16 cellular contexts compared by ENCODE assay signal in genomic region chr19:6616011-6616410, GRCh38. TPM values are rescaled to one million over a fixed set of nuclear protein-coding genes. Genes with fewer than 3 reads are reported as not detected.
A peak's percentile ranks its signal among the peaks of the same experiment; 100 is the strongest.
DNase-seq lines count a peak whose midpoint lies in the region; ATAC-seq and TF ChIP-seq lines count a peak whose summit lies in the region.
"Had no signal": no experiment of that assay in that cellular context is flagged by ENCODE, and none has a peak within 500 bp of the region (broad histone marks: within the 10 kb centered on the region; RNA-seq: fewer than 3 reads in every experiment).

No MANE protein-coding gene starts in this region.

- intact Hi-C loops in MCF 10A (cut with micrococcal nuclease), result no loop called here
- intact Hi-C loops in breast epithelium (cut with DNase I; ENCODE audit: low total_unique reads), result loop anchor here (10.0 kb wide), 1 partner anchor 1671 kb away; no protein-coding TSS in a partner anchor
- intact Hi-C loops in body of pancreas (cut with DNase I), result no loop called here

- H3K9me3 ChIP-seq in breast epithelium (peaks cover 0 to 8% of the 10 kb centered on the region in 2 donors), MG63 (peaks cover 8% of the 10 kb centered on the region), body of pancreas (no peaks in the 10 kb centered on the region), endodermal cell (ENCODE audit: control insufficient read depth, low read length) (peaks cover 62% of the 10 kb centered on the region)
- H3K9me3 ChIP-seq: lower lobe of right lung, neutrophil had no signal

- TF ChIP-seq POLR2A in breast epithelium (IDR thresholded peaks at IDR 0.05) (no peak), body of pancreas (IDR thresholded peaks at IDR 0.05) (no peak)

- H3K27me3 Mint-ChIP-seq in MCF 10A (ENCODE audit: insufficient read depth, unreplicated experiment), result no peaks in the 10 kb centered on the region
- H3K27me3 Mint-ChIP-seq in endodermal cell (ENCODE audit: insufficient read depth), result peaks cover 9% of the 10 kb centered on the region

- BruUV-seq in MCF 10A (replicated peaks; lab: Mats Ljungman, UMichigan), result no TSS peak

- POLR2A ChIA-PET in MCF 10A (lab: Yijun Ruan, JAX), result interaction anchor here (0.6 kb wide), 1 partner anchor 243 kb away, joined by 3 read pairs; no protein-coding TSS in a partner anchor

- TF ChIP-seq CTCF in MCF 10A (IDR thresholded peaks at IDR 0.05; ENCODE audit: unreplicated experiment) (no peak), breast epithelium (IDR thresholded peaks at IDR 0.05) (no peak), body of pancreas (IDR thresholded peaks at IDR 0.05) (no peak), endodermal cell (conservative IDR thresholded peaks at IDR 0.05) (no peak)

- no peak overlapping the region for H3K9ac ChIP-seq in endodermal cell (ENCODE audit: extremely low read depth, low read length, poor library complexity, severe bottlenecking)

- H3K27ac Mint-ChIP-seq in MCF 10A (ENCODE audit: low read depth, unreplicated experiment), result peak overlapping the region; percentile 88
- no peak overlapping the region for H3K27ac Mint-ChIP-seq in endodermal cell
- H3K27ac Mint-ChIP-seq: B cell had no signal

- H3K36me3 Mint-ChIP-seq in MCF 10A (ENCODE audit: insufficient read depth, unreplicated experiment) (no peaks in the 10 kb centered on the region), endodermal cell (ENCODE audit: low read depth) (no peaks in the 10 kb centered on the region)

- H3K27me3 ChIP-seq in breast epithelium (peaks cover 0 to 10% of the 10 kb centered on the region in 2 donors), MG63 (no peaks in the 10 kb centered on the region), body of pancreas (peaks cover 0 to 8% of the 10 kb centered on the region in 2 donors), endodermal cell (ENCODE audit: control insufficient read depth, insufficient read depth, low read length, poor library complexity, severe bottlenecking) (no peaks in the 10 kb centered on the region)

- H3K4me3 Mint-ChIP-seq in MCF 10A (ENCODE audit: unreplicated experiment) (no peak overlapping the region), endodermal cell (no peak overlapping the region)
- H3K4me3 Mint-ChIP-seq: B cell had no signal

- H3K27ac ChIP-seq in breast epithelium (no peak overlapping the region), body of pancreas (no peak overlapping the region), endodermal cell (ENCODE audit: low read depth, low read length) (no peak overlapping the region)
- H3K27ac ChIP-seq: lower lobe of right lung, neutrophil had no signal

- 65 to 76% methylated on average over 6 of the region's 6 CpGs for WGBS in body of pancreas, 2 donors
- 71 to 85% methylated on average over 4 to 6 of the region's 6 CpGs for WGBS in endodermal cell (ENCODE audit: insufficient coverage in 1 of 2, insufficient read length in 1 of 2), 2 experiments

- H3K4me1 ChIP-seq in breast epithelium (no peaks in the 10 kb centered on the region), body of pancreas (no peaks in the 10 kb centered on the region), endodermal cell (ENCODE audit: control insufficient read depth, insufficient read depth, low read length) (no peaks in the 10 kb centered on the region)
- H3K4me1 ChIP-seq: lower lobe of right lung had no signal

- H3K9me3 Mint-ChIP-seq in MCF 10A (ENCODE audit: unreplicated experiment) (peaks cover 20% of the 10 kb centered on the region), endodermal cell (peaks cover 19% of the 10 kb centered on the region)

- H3K4me1 Mint-ChIP-seq in MCF 10A (ENCODE audit: insufficient read depth, unreplicated experiment), result peaks cover 30% of the 10 kb centered on the region
- H3K4me1 Mint-ChIP-seq in endodermal cell, result no peaks in the 10 kb centered on the region
- H3K4me1 Mint-ChIP-seq: B cell had no signal

- DNase-seq in MCF 10A (ENCODE audit: unreplicated experiment) (peak; percentile 77), breast epithelium (ENCODE audit: low spot score in 2 of 2) (no peak), MG63 (peak; percentile 70), astrocyte of the hippocampus (ENCODE audit: low read depth, low spot score) (peak; percentile 46), body of pancreas (no peak), endodermal cell (no peak), iPS-NIHi11 (ENCODE audit: low spot score) (no peak)
- DNase-seq in stimulated activated naive CD8-positive, alpha-beta T cell treated with anti-CD3 and anti-CD28 coated beads, Interleukin-15, Interleukin-2, amounts not matched to agents 100 U/mL and 50 U/mL, for 24 hours, result no peak
- DNase-seq: DND-41, hippocampal formation, KBM-7, lower lobe of right lung, NCI-H2081 treated with DMSO at 0.1 percent for 48 hours had no signal

- H3K4me3 ChIP-seq in breast epithelium (no peak overlapping the region), MG63 (no peak overlapping the region), body of pancreas (no peak overlapping the region), endodermal cell (ENCODE audit: low read length) (no peak overlapping the region)
- H3K4me3 ChIP-seq: lower lobe of right lung, smooth muscle cell had no signal

- ATAC-seq in stimulated activated naive CD8-positive, alpha-beta T cell treated with anti-CD3 and anti-CD28 coated beads, Interleukin-15, Interleukin-2, amounts not matched to agents 100 U/mL and 50 U/mL, for 24 hours, result peak; percentile 89
- ATAC-seq in body of pancreas, result no peak
- ATAC-seq: lower lobe of right lung had no signal

- H3K36me3 ChIP-seq in breast epithelium (no peaks in the 10 kb centered on the region), MG63 (no peaks in the 10 kb centered on the region), body of pancreas (replicated peaks in 1 of 2; ENCODE audit: insufficient read depth in 1 of 2, low read depth in 2 of 2) (no peaks in the 10 kb centered on the region), endodermal cell (ENCODE audit: control insufficient read depth, insufficient read depth, low read length) (no peaks in the 10 kb centered on the region)
- H3K36me3 ChIP-seq: lower lobe of right lung, neutrophil had no signal

- CTCF ChIA-PET in MCF 10A (lab: Yijun Ruan, JAX), result no interaction called here

RNA-seq across cellular contexts. Expression of gene CD70, which starts 25.1 kb away (rescaled TPM):
- 13.4 and 14.7 TPM in 2 replicates for total RNA-seq in MCF 10A (2022)
- not detected for total RNA-seq in breast epithelium
- total RNA-seq in MG63 (2014; rRNA removed; shearing (Covaris generic); ENCODE audit: low replicate concordance), result 17.2 and 32.7 TPM in 2 replicates
- total RNA-seq in body of pancreas, result not detected
- 1 to 10 TPM in 1 of 2 donors, under 1 TPM in 1; 0.92 to 1.8 TPM for total RNA-seq in endodermal cell
- 0.43 TPM for polyA plus RNA-seq in endodermal cell (2013, experiment 1 of 2)
- 0.62 TPM for polyA plus RNA-seq in endodermal cell (2013, experiment 2 of 2)
- polyA plus RNA-seq: smooth muscle cell had no signal

RNA-seq across cellular contexts. Expression of gene TNFSF14, which starts 53.9 kb away (rescaled TPM):
- total RNA-seq in MCF 10A (2022), result 12.1 and 12.2 TPM in 2 replicates
- 1 to 10 TPM in 2 of 3 donors, under 1 TPM in 1; 0.96 to 8.3 (median 2.9) TPM for total RNA-seq in breast epithelium
- total RNA-seq in MG63 (2014; rRNA removed; shearing (Covaris generic); ENCODE audit: low replicate concordance), result not detected in 2 replicates
- 1 to 10 TPM in 1 of 2 donors, under 1 TPM in 1; 0.26 to 4.3 TPM for total RNA-seq in body of pancreas
- total RNA-seq in endodermal cell, result under 1 TPM; 0.18 to 0.88 TPM
- polyA plus RNA-seq in endodermal cell (2013, experiment 1 of 2), result 0.11 TPM
- polyA plus RNA-seq in endodermal cell (2013, experiment 2 of 2), result not detected
- total RNA-seq: smooth muscle cell had no signal
- polyA plus RNA-seq: smooth muscle cell had no signal

Comparison
In these comparisons a context has a peak if more than half of its experiments do, and no peak if none do; other contexts are left out.
1. DNase-seq: peak in MCF 10A (single experiment), MG63 (single experiment) and astrocyte of the hippocampus (single experiment); none in breast epithelium (0 of 2), stimulated activated naive CD8-positive, alpha-beta T cell treated with anti-CD3 and anti-CD28 coated beads, Interleukin-15, Interleukin-2, amounts not matched to agents 100 U/mL and 50 U/mL, for 24 hours (single experiment), body of pancreas (0 of 4), endodermal cell (single experiment) and iPS-NIHi11 (single experiment).